8 cellular contexts compared by ENCODE assay signal in the genomic region with DNA sequence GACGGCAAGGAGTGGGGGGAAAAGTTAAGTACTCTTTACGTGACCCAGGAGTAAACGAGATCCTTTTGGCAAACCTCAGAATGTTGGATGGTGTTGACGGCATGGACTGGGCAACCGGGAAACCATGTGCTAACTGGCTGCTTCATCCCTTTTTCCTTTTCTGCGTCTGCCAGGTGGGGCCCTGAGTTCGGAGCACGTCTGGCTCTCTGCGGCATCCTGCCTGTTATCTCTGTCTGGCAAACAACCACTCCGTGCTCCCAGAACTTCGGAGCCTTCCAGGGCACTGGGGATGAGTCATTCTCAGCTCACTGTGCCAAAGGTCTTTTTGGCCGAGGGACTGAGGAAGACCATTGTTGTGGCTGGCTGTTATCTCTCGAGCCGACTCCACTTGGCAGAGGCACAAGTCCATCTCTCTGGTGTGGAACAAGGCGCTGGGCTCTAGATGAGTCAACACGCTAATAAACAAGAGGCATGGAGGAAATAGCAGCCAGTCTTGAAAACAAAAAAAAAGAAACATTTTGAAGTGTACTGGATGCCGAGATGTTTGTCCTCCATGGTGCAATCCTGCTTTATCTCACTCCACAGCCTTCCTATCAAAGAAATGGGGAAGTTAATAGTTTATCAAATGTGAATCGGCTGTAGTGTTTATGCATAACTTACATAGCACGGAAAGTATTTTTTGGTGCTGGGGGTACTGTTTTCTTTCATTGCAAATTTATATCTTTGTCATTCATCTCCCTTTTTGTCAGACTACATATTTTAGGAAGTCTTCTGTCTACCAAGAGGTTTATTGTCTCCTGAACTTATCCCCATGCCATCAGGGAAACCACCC.
A peak's percentile ranks its signal among the peaks of the same experiment; 100 is the strongest.
DNase-seq lines count a peak whose midpoint lies in the region; ATAC-seq and TF ChIP-seq lines count a peak whose summit lies in the region.

No MANE protein-coding gene starts in this region.

- H3K9me3 ChIP-seq in spleen: peaks cover 0 to 7% (median 5%) of the 10 kb centered on the region in 8 donors

- H3K27ac ChIP-seq in spleen: peak overlapping the region in 6 of 8 donors; percentile 32 to 66 (median 42)

- no peak for ATAC-seq in HG03025 (IDR thresholded peaks at IDR 0.05; ENCODE audit: low FRiP score, unreplicated experiment)

- no peak for TF ChIP-seq POLR2A in spleen (IDR thresholded peaks at IDR 0.05)

- peak overlapping the region in 1 of 8 donors; percentile 43 for H3K4me3 ChIP-seq in spleen

- peak; percentile 26 for DNase-seq in DMS 273 treated with DMSO at 0.1 percent for 48 hours (lab: John Stamatoyannopoulos, UW)
- peak; percentile 52 for DNase-seq in HuH-7.5 (ENCODE audit: low spot score)
- DNase-seq in anterior cingulate cortex (lab: John Stamatoyannopoulos, UW): peak in 53 of 58 donors; percentile 4 to 93 (median 60)
- peak in 44 of 51 donors; percentile 5 to 89 (median 59) for DNase-seq in hypothalamus (lab: John Stamatoyannopoulos, UW)
- DNase-seq in spleen: peak; percentile 82
- DNase-seq in DMS153 (lab: John Stamatoyannopoulos, UW): no peak
- DNase-seq in SIG-M5 (lab: John Stamatoyannopoulos, UW): no peak

- intact Hi-C loops in spleen (cut with DNase I; ENCODE audit: low total_unique reads): no loop called here

- peaks cover 0 to 28% (median 4%) of the 10 kb centered on the region in 7 donors for H3K27me3 ChIP-seq in spleen (replicated peaks in 1 of 7)

- TF ChIP-seq CTCF in spleen (IDR thresholded peaks at IDR 0.05 in 8 of 11, conservative IDR thresholded peaks at IDR 0.05 in 3 of 11): no peak

- H3K4me1 ChIP-seq in spleen: peaks cover 3 to 26% (median 16%) of the 10 kb centered on the region in 6 donors

- no peaks in the 10 kb centered on the region for H3K36me3 ChIP-seq in spleen

- WGBS in spleen, 5 donors: 11 to 22% (median 14%) methylated on average over 19 of the region's 19 CpGs

Comparison
In these comparisons a context has a peak if more than half of its experiments do, and no peak if none do; other contexts are left out.
1. DNase-seq: peak in DMS 273 treated with DMSO at 0.1 percent for 48 hours (single experiment), HuH-7.5 (single experiment), anterior cingulate cortex (53 of 58), hypothalamus (44 of 51) and spleen (single experiment); none in DMS153 (single experiment) and SIG-M5 (single experiment).